8 cellular contexts compared by ENCODE assay signal in genomic region chr1:222466150-222466865, GRCh38.
DNase-seq lines count a peak whose midpoint lies in the region; ATAC-seq and TF ChIP-seq lines count a peak whose summit lies in the region.

No MANE protein-coding gene starts in this region.

- no peaks in the 10 kb centered on the region for H3K9me3 ChIP-seq in DND-41 (ENCODE audit: insufficient read depth, low read length, severe bottlenecking)
- H3K9me3 ChIP-seq in PC-3 (ENCODE audit: low read length): no peaks in the 10 kb centered on the region
- no peaks in the 10 kb centered on the region for H3K9me3 ChIP-seq in hepatocyte (ENCODE audit: low read depth)
- H3K9me3 ChIP-seq in smooth muscle cell (replicated peaks; ENCODE audit: low read depth): no peaks in the 10 kb centered on the region

- H3K9me2 ChIP-seq in PC-3 (replicated peaks; ENCODE audit: low read length): no peaks in the 10 kb centered on the region
- H3K9me2 ChIP-seq in hepatocyte (replicated peaks; ENCODE audit: insufficient read depth): no peaks in the 10 kb centered on the region

- H3K27me3 ChIP-seq in DND-41 (ENCODE audit: insufficient read depth, low read length, poor library complexity) (peaks cover 3% of the 10 kb centered on the region), PC-3 (ENCODE audit: low read length) (no peaks in the 10 kb centered on the region), hepatocyte (no peaks in the 10 kb centered on the region), smooth muscle cell (ENCODE audit: low read depth) (no peaks in the 10 kb centered on the region)

- POLR2A ChIA-PET in PC-3 (lab: Charles Lee; ENCODE audit: unreplicated experiment): interaction anchor here (0.7 kb wide), 2 partner anchors 168 to 197 kb away, joined by 3 to 5 read pairs; no protein-coding TSS in a partner anchor

- H3K9ac ChIP-seq in DND-41 (ENCODE audit: low read depth, low read length): no peak overlapping the region
- peak overlapping the region; percentile 86 for H3K9ac ChIP-seq in PC-3 (ENCODE audit: low read length)
- H3K9ac ChIP-seq in smooth muscle cell (ENCODE audit: low read depth): peak overlapping the region; percentile 90

- no peaks in the 10 kb centered on the region for H3K79me2 ChIP-seq in DND-41 (ENCODE audit: insufficient read depth, low read length)
- no peaks in the 10 kb centered on the region for H3K79me2 ChIP-seq in PC-3 (ENCODE audit: low read length)
- H3K79me2 ChIP-seq in hepatocyte: no peaks in the 10 kb centered on the region
- H3K79me2 ChIP-seq in smooth muscle cell (ENCODE audit: low read depth): no peaks in the 10 kb centered on the region

- no TSS peak for BruUV-seq in PC-3 (replicated peaks; lab: Mats Ljungman, UMichigan)

- H3K4me1 ChIP-seq in DND-41 (ENCODE audit: insufficient read depth, low read length) (peaks cover 15% of the 10 kb centered on the region), PC-3 (ENCODE audit: insufficient read depth, low read length) (peaks cover 7% of the 10 kb centered on the region; the same call in 1 of the 2 replicates), hepatocyte (ENCODE audit: insufficient read depth) (peaks cover 5% of the 10 kb centered on the region), smooth muscle cell (ENCODE audit: low read depth) (no peaks in the 10 kb centered on the region)

- H3K4me2 ChIP-seq in DND-41 (ENCODE audit: insufficient read depth, low read length) (no peak overlapping the region), PC-3 (ENCODE audit: low read length) (peak overlapping the region; percentile 84; the same call in 1 of the 2 replicates), hepatocyte (peak overlapping the region; percentile 70), smooth muscle cell (peak overlapping the region; percentile 83)

- DNase-seq in DND-41 (no peak), PC-3 (no peak), hepatocyte (ENCODE audit: low spot score) (no peak), smooth muscle cell (lab: John Stamatoyannopoulos, UW; ENCODE audit: unreplicated experiment) (no peak), HPDE6-E6E7 (ENCODE audit: extremely low spot score) (no peak), hepatic stellate cell (ENCODE audit: low spot score) (no peak)
- no peak for DNase-seq in stimulated activated CD4-positive, alpha-beta T cell treated with anti-CD3 and anti-CD28 coated beads, Interleukin-4, amount 100 ng/mL, for 4 hours

- H3K27ac ChIP-seq in DND-41 (ENCODE audit: low read length) (no peak overlapping the region), PC-3 (ENCODE audit: low read length) (peak overlapping the region; percentile 83; the same call in 1 of the 2 replicates), hepatocyte (peak overlapping the region; percentile 85), smooth muscle cell (ENCODE audit: low read depth) (peak overlapping the region; percentile 94)

- H2AFZ ChIP-seq in DND-41 (ENCODE audit: low read depth, low read length): peak overlapping the region; percentile 41
- H2AFZ ChIP-seq in PC-3 (ENCODE audit: low read length): 0 out of 2 replicates have a peak overlapping the region, but pooled peaks have one; percentile 37
- H2AFZ ChIP-seq in hepatocyte: no peak overlapping the region
- H2AFZ ChIP-seq in smooth muscle cell (ENCODE audit: low read depth): no peak overlapping the region

- intact Hi-C loops in PC-3 (cut with micrococcal nuclease): loop anchor here (10.0 kb wide), 1 partner anchor 618 kb away; no protein-coding TSS in a partner anchor

- H4K20me1 ChIP-seq in DND-41 (ENCODE audit: insufficient read depth, low read length) (no peaks in the 10 kb centered on the region), PC-3 (ENCODE audit: low read length) (no peaks in the 10 kb centered on the region), hepatocyte (ENCODE audit: insufficient read depth, poor library complexity, severe bottlenecking) (no peaks in the 10 kb centered on the region), smooth muscle cell (ENCODE audit: low read depth) (no peaks in the 10 kb centered on the region)

- TF ChIP-seq CTCF in DND-41 (IDR thresholded peaks at IDR 0.05; ENCODE audit: borderline replicate concordance, extremely low read depth, low read length, poor library complexity, severe bottlenecking) (no peak), PC-3 (conservative IDR thresholded peaks at IDR 0.05; ENCODE audit: low read depth, low read length) (no peak), hepatocyte (IDR thresholded peaks at IDR 0.05; ENCODE audit: poor library complexity) (no peak), smooth muscle cell (IDR thresholded peaks at IDR 0.05; ENCODE audit: borderline replicate concordance, insufficient read depth, poor library complexity, severe bottlenecking) (no peak)

- H3F3A ChIP-seq in PC-3 (ENCODE audit: low read length, unreplicated experiment) (no peaks in the 10 kb centered on the region), smooth muscle cell (ENCODE audit: low read depth) (no peaks in the 10 kb centered on the region)

- H3K4me3 ChIP-seq in DND-41 (ENCODE audit: low read depth in 1 of 2, low read length in 2 of 2) (no peak overlapping the region), PC-3 (ENCODE audit: low read length) (no peak overlapping the region), hepatocyte (no peak overlapping the region), smooth muscle cell (peak overlapping the region; percentile 48)

- H3K36me3 ChIP-seq in DND-41 (ENCODE audit: insufficient read depth, low read length): no peaks in the 10 kb centered on the region
- H3K36me3 ChIP-seq in PC-3 (ENCODE audit: low read depth, low read length): no peaks in the 10 kb centered on the region
- no peaks in the 10 kb centered on the region for H3K36me3 ChIP-seq in hepatocyte (replicated peaks; ENCODE audit: insufficient read depth, low read depth)
- no peaks in the 10 kb centered on the region for H3K36me3 ChIP-seq in smooth muscle cell (ENCODE audit: low read depth)

- 84% methylated on average over 8 of the region's 8 CpGs for WGBS in hepatocyte (ENCODE audit: low lambda C conversion rate, missing lambda C conversion rate)
- 95% methylated on average over 8 of the region's 8 CpGs for WGBS in smooth muscle cell (ENCODE audit: low lambda C conversion rate)

- ATAC-seq in DND-41 (ENCODE audit: insufficient read depth, low read depth) (no peak), PC-3 (no peak)
- ATAC-seq in activated CD4-positive, CD25-positive, alpha-beta regulatory T cell treated with anti-CD3 and anti-CD28 coated beads, Interleukin-2, amount 50 U/mL, for 24 hours: no peak

- CTCF ChIA-PET in PC-3 (lab: Charles Lee): interaction anchor here (1.1 to 2.3 kb wide), 2 partner anchors 124 to 168 kb away, joined by 3 to 29 read pairs; partner anchors contain the start of gene TAF1A

Comparison
In these comparisons a context has a peak if more than half of its experiments do, and no peak if none do; other contexts are left out.
1. H2AFZ ChIP-seq: peak in DND-41 (single experiment) and PC-3 (single experiment); none in hepatocyte (single experiment) and smooth muscle cell (single experiment).